20 cellular contexts compared by ENCODE assay signal in genomic region chr13:23763328-23763727, GRCh38.
"Had no signal": no experiment of that assay in that cellular context is flagged by ENCODE, and none has a peak within 500 bp of the region (broad histone marks: within the 10 kb centered on the region; RNA-seq: fewer than 3 reads in every experiment).

No MANE protein-coding gene starts in this region.

- H3K27ac ChIP-seq: epithelial cell of prostate, esophagus squamous epithelium, foreskin keratinocyte, heart right ventricle, parathyroid adenoma, psoas muscle, right lobe of liver, suprapubic skin, tibial artery, upper lobe of left lung, uterus had no signal

- H3K36me3 ChIP-seq: heart right ventricle, right lobe of liver, upper lobe of left lung, uterus had no signal

- H3K9me3 Mint-ChIP-seq: dendritic cell treated with granulocyte-macrophage colony-stimulating factor and Interleukin-4, amounts not matched to agents 40 ng/mL and 50 ng/mL, for 4 days; effector memory CD8-positive, alpha-beta T cell; natural killer cell had no signal

- H3K36me3 Mint-ChIP-seq: natural killer cell had no signal

- H3K9me3 ChIP-seq: esophagus squamous epithelium, heart right ventricle, psoas muscle, right lobe of liver, suprapubic skin, tibial artery, upper lobe of left lung, uterus had no signal

- H3K4me3 Mint-ChIP-seq: dendritic cell treated with granulocyte-macrophage colony-stimulating factor and Interleukin-4, amounts not matched to agents 40 ng/mL and 50 ng/mL, for 4 days; effector memory CD8-positive, alpha-beta T cell; natural killer cell had no signal

- H3K27me3 ChIP-seq: esophagus squamous epithelium, foreskin keratinocyte, heart right ventricle, right lobe of liver, suprapubic skin, tibial artery, upper lobe of left lung, uterus had no signal

- H3K27me3 Mint-ChIP-seq: dendritic cell treated with granulocyte-macrophage colony-stimulating factor and Interleukin-4, amounts not matched to agents 40 ng/mL and 50 ng/mL, for 4 days; effector memory CD8-positive, alpha-beta T cell had no signal

- H3K4me1 ChIP-seq: parathyroid adenoma, right lobe of liver, uterus had no signal

- H3K4me3 ChIP-seq: esophagus squamous epithelium, heart right ventricle, psoas muscle, right lobe of liver, suprapubic skin, tibial artery, upper lobe of left lung, uterus had no signal

- DNase-seq: cerebellar nuclear complex; effector memory CD8-positive, alpha-beta T cell; esophagus squamous epithelium; foreskin keratinocyte; heart right ventricle; islet precursor cell; mammary epithelial cell; natural killer cell; psoas muscle; retina; right lobe of liver; stimulated activated CD4-positive, alpha-beta T cell treated with anti-CD3 and anti-CD28 coated beads, Interleukin-12 subunit alpha, Interleukin-12 subunit beta, amount 100 ng/mL, for 4 hours; stimulated activated naive CD8-positive, alpha-beta T cell treated with anti-CD3 and anti-CD28 coated beads, Interleukin-15, Interleukin-2, amounts not matched to agents 100 U/mL and 50 U/mL, for 24 hours; tibial artery; upper lobe of left lung; uterus had no signal

- H3K27ac Mint-ChIP-seq: dendritic cell treated with granulocyte-macrophage colony-stimulating factor and Interleukin-4, amounts not matched to agents 40 ng/mL and 50 ng/mL, for 4 days; effector memory CD8-positive, alpha-beta T cell; natural killer cell had no signal
